Comparison of ENCODE assay signal across 14 cellular contexts in the genomic region with DNA sequence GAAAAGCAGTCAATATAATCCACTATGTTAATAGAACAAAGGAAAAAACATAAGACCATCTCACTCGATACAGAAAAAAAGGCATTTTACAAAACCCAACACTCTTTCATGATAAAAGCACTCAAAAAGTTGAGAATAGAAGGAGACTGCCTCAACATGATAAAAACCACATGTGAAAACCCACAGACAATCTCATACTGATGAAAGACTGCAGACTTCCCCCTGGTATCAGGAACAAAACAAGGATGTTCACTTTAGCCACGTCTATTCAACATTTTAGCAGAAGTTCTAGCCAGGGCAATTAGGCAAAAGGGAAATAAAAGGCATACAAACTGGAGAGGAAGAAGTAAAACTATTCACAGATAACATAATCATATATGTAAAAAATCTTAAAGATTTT.
DNase-seq lines count a peak whose midpoint lies in the region; ATAC-seq and TF ChIP-seq lines count a peak whose summit lies in the region.
"Had no signal": no experiment of that assay in that cellular context is flagged by ENCODE, and none has a peak within 500 bp of the region (broad histone marks: within the 10 kb centered on the region; RNA-seq: fewer than 3 reads in every experiment).

No MANE protein-coding gene starts in this region.

- H3K36me3 ChIP-seq in neutrophil, result no peaks in the 10 kb centered on the region
- H3K36me3 ChIP-seq: HAP-1 had no signal

- no peak for TF ChIP-seq CTCF in neutrophil (IDR thresholded peaks at IDR 0.05)

- H3K27me3 ChIP-seq in neutrophil, result no peaks in the 10 kb centered on the region

- DNase-seq in Kasumi-1 (lab: John Stamatoyannopoulos, UW) (peak; percentile 28 to 60), NOMO-1 treated with dmso at 0.1 percent for 144 hours (lab: John Stamatoyannopoulos, UW; ENCODE audit: unreplicated experiment) (peak; percentile 64), SKM-1 treated with dmso at 0.1 percent for 144 hours (lab: John Stamatoyannopoulos, UW; ENCODE audit: unreplicated experiment) (peak; percentile 83), C1 segment of cervical spinal cord (lab: John Stamatoyannopoulos, UW) (no peak)
- DNase-seq: CD4-positive, alpha-beta memory T cell; DMS79; HFFc6 had no signal

- peak overlapping the region; percentile 72 for H3K27ac ChIP-seq in neutrophil
- H3K27ac ChIP-seq: C4-2B, HL-60 had no signal

- H3K4me3 ChIP-seq in neutrophil (ENCODE audit: low read depth in 1 of 2, low read length in 1 of 2), result no peak overlapping the region
- H3K4me3 ChIP-seq: GM12878, HAP-1 had no signal

- ATAC-seq in GM19397 (IDR thresholded peaks at IDR 0.05; ENCODE audit: unreplicated experiment) (no peak), HG02759 (IDR thresholded peaks at IDR 0.05; ENCODE audit: unreplicated experiment) (no peak)
- ATAC-seq: GM12878 had no signal

- no peaks in the 10 kb centered on the region for H3K9me3 ChIP-seq in neutrophil
- H3K9me3 ChIP-seq: HAP-1 had no signal

- H3K4me1 ChIP-seq in neutrophil (ENCODE audit: control insufficient read depth in 1 of 2, insufficient read depth in 1 of 2, low read depth in 1 of 2, low read length in 1 of 2), result peaks cover 20 to 25% of the 10 kb centered on the region in 2 experiments

Comparison
In these comparisons a context has a peak if more than half of its experiments do, and no peak if none do; other contexts are left out.
1. DNase-seq: peak in Kasumi-1 (2 of 2), NOMO-1 treated with dmso at 0.1 percent for 144 hours (single experiment) and SKM-1 treated with dmso at 0.1 percent for 144 hours (single experiment); none in C1 segment of cervical spinal cord (0 of 14).